ENCODE assay signal across 18 cellular contexts in genomic region chr4:58602022-58602421, GRCh38.
"Had no signal": no experiment of that assay in that cellular context is flagged by ENCODE, and none has a peak within 500 bp of the region (broad histone marks: within the 10 kb centered on the region; RNA-seq: fewer than 3 reads in every experiment).

No MANE protein-coding gene starts in this region.

- H3K4me3 ChIP-seq: adrenal gland, cardiac muscle cell, dorsolateral prefrontal cortex, gastroesophageal sphincter, lung, skin epidermis, tibial nerve, uterus had no signal

- H3K36me3 ChIP-seq: adrenal gland, cardiac muscle cell, gastroesophageal sphincter, neutrophil, tibial nerve, uterus had no signal

- H3K4me1 ChIP-seq: adrenal gland, gastroesophageal sphincter, tibial nerve, uterus had no signal

- H3K27me3 ChIP-seq: adrenal gland, cardiac muscle cell, dorsolateral prefrontal cortex, gastroesophageal sphincter, neutrophil, tibial nerve, uterus had no signal

- DNase-seq: activated CD4-positive, alpha-beta T cell treated with anti-CD3 and anti-CD28 coated beads for 4 hours; activated CD8-positive, alpha-beta T cell treated with anti-CD3 and anti-CD28 coated beads for 36 hours; activated effector memory CD4-positive, alpha-beta T cell treated with anti-CD3 and anti-CD28 coated beads, Interleukin-2, amount 50 U/mL, for 16 hours; activated T-cell treated with anti-CD3 and anti-CD28 coated beads, Interleukin-2, amount 50 U/mL, for 4 hours; adrenal gland; dorsolateral prefrontal cortex; naive thymus-derived CD8-positive, alpha-beta T cell; right cardiac atrium; stimulated activated CD4-positive, alpha-beta T cell treated with anti-CD3 and anti-CD28 coated beads, Interleukin-4, amount 100 ng/mL, for 24 hours; stimulated activated naive CD4-positive, alpha-beta T cell treated with Interleukin-2 at 50 U/mL for 16 hours; substantia nigra; uterus had no signal

- H3K9me3 ChIP-seq: adrenal gland, gastroesophageal sphincter, neutrophil, tibial nerve, uterus had no signal

- H3K27ac ChIP-seq: adrenal gland, cardiac muscle cell, dorsolateral prefrontal cortex, gastroesophageal sphincter, neutrophil, skin epidermis, tibial nerve, uterus had no signal
